In genomic region chr14:52314521-52315354, GRCh38 we compare ENCODE assay signal across 9 cellular contexts. TPM values are rescaled to one million over a fixed set of nuclear protein-coding genes. Genes with fewer than 3 reads are reported as not detected.
A peak's percentile ranks its signal among the peaks of the same experiment; 100 is the strongest.
DNase-seq lines count a peak whose midpoint lies in the region; ATAC-seq and TF ChIP-seq lines count a peak whose summit lies in the region.
"Had no signal": no experiment of that assay in that cellular context is flagged by ENCODE, and none has a peak within 500 bp of the region (broad histone marks: within the 10 kb centered on the region; RNA-seq: fewer than 3 reads in every experiment).

No MANE protein-coding gene starts in this region.

- intact Hi-C loops in activated CD4-positive, alpha-beta T cell treated with anti-CD3 and anti-CD28 coated beads, Interleukin-2, amount 10 ng/mL, durations not matched to agents 24 days and 14 days (cut with micrococcal nuclease), result loop anchor here (1.0 to 10.0 kb wide), 5 partner anchors 11 to 467 kb away; partner anchors contain the start of genes GPR137C, PSMC6 and TXNDC16
- intact Hi-C loops in mucosa of descending colon (cut with DNase I, micrococcal nuclease), result no loop called here

- H3K4me3 Mint-ChIP-seq in activated CD4-positive, alpha-beta T cell treated with anti-CD3 and anti-CD28 coated beads, Interleukin-2, amount 10 ng/mL, durations not matched to agents 24 days and 14 days, result peak overlapping the region; percentile 99
- peak overlapping the region; percentile 96 to 100 for H3K4me3 Mint-ChIP-seq in effector memory CD8-positive, alpha-beta T cell
- H3K4me3 Mint-ChIP-seq in stimulated activated naive CD8-positive, alpha-beta T cell treated with anti-CD3 and anti-CD28 coated beads, Interleukin-15, Interleukin-2, amounts not matched to agents 100 ng/mL and 50 ng/mL, for 24 hours, result peak overlapping the region; percentile 91

- H3K4me3 ChIP-seq in GM12864 (ENCODE audit: low read depth, low read length), result peak overlapping the region; percentile 35
- peak overlapping the region; percentile 38 for H3K4me3 ChIP-seq in mucosa of descending colon

- H3K27me3 Mint-ChIP-seq in activated CD4-positive, alpha-beta T cell treated with anti-CD3 and anti-CD28 coated beads, Interleukin-2, amount 10 ng/mL, durations not matched to agents 24 days and 14 days, result no peaks in the 10 kb centered on the region
- H3K27me3 Mint-ChIP-seq in effector memory CD8-positive, alpha-beta T cell, result no peaks in the 10 kb centered on the region
- peaks cover 20% of the 10 kb centered on the region for H3K27me3 Mint-ChIP-seq in stimulated activated naive CD8-positive, alpha-beta T cell treated with anti-CD3 and anti-CD28 coated beads, Interleukin-15, Interleukin-2, amounts not matched to agents 100 ng/mL and 50 ng/mL, for 24 hours

- H3K4me1 Mint-ChIP-seq in activated CD4-positive, alpha-beta T cell treated with anti-CD3 and anti-CD28 coated beads, Interleukin-2, amount 10 ng/mL, durations not matched to agents 24 days and 14 days, result peaks cover 60% of the 10 kb centered on the region
- H3K4me1 Mint-ChIP-seq in effector memory CD8-positive, alpha-beta T cell (ENCODE audit: low read depth in 2 of 2), result peaks cover 60 to 81% of the 10 kb centered on the region in 2 donors
- peaks cover 94% of the 10 kb centered on the region for H3K4me1 Mint-ChIP-seq in stimulated activated naive CD8-positive, alpha-beta T cell treated with anti-CD3 and anti-CD28 coated beads, Interleukin-15, Interleukin-2, amounts not matched to agents 100 ng/mL and 50 ng/mL, for 24 hours (ENCODE audit: low read depth)

- H3K27ac Mint-ChIP-seq in activated CD4-positive, alpha-beta T cell treated with anti-CD3 and anti-CD28 coated beads, Interleukin-2, amount 10 ng/mL, durations not matched to agents 24 days and 14 days, result peak overlapping the region; percentile 99
- H3K27ac Mint-ChIP-seq in effector memory CD8-positive, alpha-beta T cell, result peak overlapping the region; percentile 98 to 99
- peak overlapping the region; percentile 87 for H3K27ac Mint-ChIP-seq in stimulated activated naive CD8-positive, alpha-beta T cell treated with anti-CD3 and anti-CD28 coated beads, Interleukin-15, Interleukin-2, amounts not matched to agents 100 ng/mL and 50 ng/mL, for 24 hours

- H3K9me3 Mint-ChIP-seq in activated CD4-positive, alpha-beta T cell treated with anti-CD3 and anti-CD28 coated beads, Interleukin-2, amount 10 ng/mL, durations not matched to agents 24 days and 14 days, result no peaks in the 10 kb centered on the region
- no peaks in the 10 kb centered on the region for H3K9me3 Mint-ChIP-seq in effector memory CD8-positive, alpha-beta T cell
- peaks cover 3% of the 10 kb centered on the region for H3K9me3 Mint-ChIP-seq in stimulated activated naive CD8-positive, alpha-beta T cell treated with anti-CD3 and anti-CD28 coated beads, Interleukin-15, Interleukin-2, amounts not matched to agents 100 ng/mL and 50 ng/mL, for 24 hours

- TF ChIP-seq CTCF in GM12864 (IDR thresholded peaks at IDR 0.05; ENCODE audit: low read depth, low read length, missing control alignments) (no peak), mucosa of descending colon (IDR thresholded peaks at IDR 0.05) (no peak)

- H3K36me3 Mint-ChIP-seq in activated CD4-positive, alpha-beta T cell treated with anti-CD3 and anti-CD28 coated beads, Interleukin-2, amount 10 ng/mL, durations not matched to agents 24 days and 14 days (ENCODE audit: low read depth), result peaks cover 77% of the 10 kb centered on the region
- peaks cover 33% of the 10 kb centered on the region for H3K36me3 Mint-ChIP-seq in effector memory CD8-positive, alpha-beta T cell (ENCODE audit: insufficient read depth)
- peaks cover 25% of the 10 kb centered on the region for H3K36me3 Mint-ChIP-seq in stimulated activated naive CD8-positive, alpha-beta T cell treated with anti-CD3 and anti-CD28 coated beads, Interleukin-15, Interleukin-2, amounts not matched to agents 100 ng/mL and 50 ng/mL, for 24 hours (ENCODE audit: low read depth)

- no peaks in the 10 kb centered on the region for H3K9me3 ChIP-seq in mucosa of descending colon

- ATAC-seq in HG03354 (IDR thresholded peaks at IDR 0.05; ENCODE audit: poor library complexity, severe bottlenecking, unreplicated experiment), result peak; percentile 35
- peak; percentile 39 for ATAC-seq in effector memory CD8-positive, alpha-beta T cell (replicated peaks)
- ATAC-seq in mucosa of descending colon, result peak; percentile 42

- peaks cover 10% of the 10 kb centered on the region for H3K4me1 ChIP-seq in mucosa of descending colon (ENCODE audit: low read depth)

- DNase-seq in GM12864 (ENCODE audit: low read depth) (no peak), mucosa of descending colon (peak; percentile 35 to 72 (median 61)), GM19240 (ENCODE audit: insufficient read length, low spot score) (no peak)
- DNase-seq in activated CD4-positive, alpha-beta T cell treated with anti-CD3 and anti-CD28 coated beads, Interleukin-2, amount 10 ng/mL, durations not matched to agents 24 days and 14 days, result peak; percentile 84
- peak; percentile 30 to 41 (median 36) for DNase-seq in effector memory CD8-positive, alpha-beta T cell
- no peak for DNase-seq in effector CD8-positive, alpha-beta T cell (lab: John Stamatoyannopoulos, UW)

- no peaks in the 10 kb centered on the region for H3K36me3 ChIP-seq in mucosa of descending colon (ENCODE audit: low read depth)

RNA-seq across cellular contexts. Expression of gene PTGER2, which starts 0.6 kb away (rescaled TPM):
- 66.7 and 69.9 TPM in 2 replicates for total RNA-seq in activated CD4-positive, alpha-beta T cell treated with anti-CD3 and anti-CD28 coated beads, Interleukin-2, amount 10 ng/mL, durations not matched to agents 24 days and 14 days
- total RNA-seq in mucosa of descending colon, result 1 to 10 TPM; 3.2 to 8.1 (median 4.1) TPM
- total RNA-seq: SK-MEL-5 had no signal

RNA-seq across cellular contexts. Expression of gene PTGDR, which starts 47.2 kb away (rescaled TPM):
- 0.17 and 0.33 TPM in 2 replicates for total RNA-seq in activated CD4-positive, alpha-beta T cell treated with anti-CD3 and anti-CD28 coated beads, Interleukin-2, amount 10 ng/mL, durations not matched to agents 24 days and 14 days
- 10 to 100 TPM in 2 of 3 donors, 1 to 10 TPM in 1; 10.0 to 23.7 (median 20.9) TPM for total RNA-seq in mucosa of descending colon
- total RNA-seq: SK-MEL-5 had no signal

Comparison
In these comparisons a context has a peak if more than half of its experiments do, and no peak if none do; other contexts are left out.
1. DNase-seq: peak in activated CD4-positive, alpha-beta T cell treated with anti-CD3 and anti-CD28 coated beads, Interleukin-2, amount 10 ng/mL, durations not matched to agents 24 days and 14 days (single experiment), effector memory CD8-positive, alpha-beta T cell (3 of 3) and mucosa of descending colon (3 of 3); none in GM12864 (single experiment), effector CD8-positive, alpha-beta T cell (single experiment) and GM19240 (single experiment).
2. Peak in every context shown above with its lines, with median percentiles within 50 percentile points of each other: ATAC-seq, H3K27ac Mint-ChIP-seq and H3K4me3 Mint-ChIP-seq.